Comparison of ENCODE assay signal across 1 cellular context in genomic region chr7:95476072-95476845, GRCh38.
TF ChIP-seq lines count a peak whose summit lies in the region.

No MANE protein-coding gene starts in this region.

TF ChIP-seq in H1, 55 proteins besides CTCF, POLR2A, EP300 and RAD21:
- TF ChIP-seq JUND (IDR thresholded peaks at IDR 0.05; ENCODE audit: low read length), result no peak
- TF ChIP-seq SAP30 (IDR thresholded peaks at IDR 0.05; ENCODE audit: insufficient read depth, insufficient replicate concordance, low read length), result no peak
- no peak for TF ChIP-seq CHD1 (IDR thresholded peaks at IDR 0.05; ENCODE audit: low read depth, low read length)
- no peak for TF ChIP-seq POU5F1 (IDR thresholded peaks at IDR 0.05; ENCODE audit: low read depth, low read length)
- TF ChIP-seq RXRA (IDR thresholded peaks at IDR 0.05; ENCODE audit: insufficient read depth, low read depth, low read length), result no peak
- no peak for TF ChIP-seq MAX (IDR thresholded peaks at IDR 0.05)
- no peak for TF ChIP-seq SP4 (IDR thresholded peaks at IDR 0.05; ENCODE audit: low read length)
